ENCODE assay signal across 9 cellular contexts in the genomic region with DNA sequence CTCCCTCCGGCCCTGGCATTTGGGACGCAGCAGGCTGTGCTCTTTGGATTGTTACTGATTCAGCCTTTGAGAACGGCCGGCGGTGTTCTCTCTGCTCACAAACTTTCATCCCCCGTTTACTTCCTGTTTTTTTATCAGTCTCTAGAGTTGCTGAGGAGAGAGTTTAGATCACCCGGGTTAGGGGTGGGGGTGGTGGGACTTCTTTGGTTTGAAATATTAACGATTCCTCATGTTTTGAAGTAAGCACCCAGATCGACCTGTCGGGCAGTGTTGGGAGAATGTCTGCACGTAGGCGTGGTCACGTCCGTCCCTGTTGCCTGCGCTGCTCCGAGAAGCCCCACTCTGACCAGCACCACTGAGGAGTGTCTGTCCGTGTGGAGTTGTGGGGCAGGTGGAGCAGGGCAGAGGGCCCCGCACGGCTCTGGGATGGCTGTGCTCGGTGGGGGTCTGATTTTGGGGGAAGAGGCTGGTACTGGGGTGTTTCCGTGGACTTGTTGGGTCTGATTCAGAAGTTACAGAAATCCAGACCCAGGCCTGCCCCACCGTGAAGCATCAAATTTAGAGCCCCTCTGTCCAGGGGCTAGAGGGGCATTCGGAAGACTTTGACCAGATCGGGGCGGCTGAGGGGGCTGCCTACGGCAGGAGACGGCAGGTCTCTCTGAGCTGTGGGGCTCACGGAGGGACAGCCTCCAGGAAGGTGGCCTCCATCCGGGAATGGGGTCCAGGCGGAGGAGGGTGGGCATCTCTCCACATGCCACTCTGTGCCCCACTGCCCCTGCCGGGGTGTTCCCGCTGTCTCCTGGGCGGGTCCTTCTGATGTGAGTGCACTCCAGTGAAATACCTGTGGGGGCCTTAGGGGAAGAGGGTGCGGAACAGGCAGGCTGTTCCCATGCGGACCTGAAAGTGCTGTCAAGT. TPM values are rescaled to one million over a fixed set of nuclear protein-coding genes. Genes with fewer than 3 reads are reported as not detected.
A peak's percentile ranks its signal among the peaks of the same experiment; 100 is the strongest.
DNase-seq lines count a peak whose midpoint lies in the region; ATAC-seq, FAIRE-seq and TF ChIP-seq lines count a peak whose summit lies in the region.
"Had no signal": no experiment of that assay in that cellular context is flagged by ENCODE, and none has a peak within 500 bp of the region (broad histone marks: within the 10 kb centered on the region; RNA-seq: fewer than 3 reads in every experiment).

No MANE protein-coding gene starts in this region.

- H3K27ac ChIP-seq in Peyer's patch (peak overlapping the region in 1 of 4 donors; percentile 55), SJCRH30 (no peak overlapping the region)

- peak overlapping the region in 3 of 4 donors; percentile 11 to 34 (median 20) for H3K4me3 ChIP-seq in Peyer's patch
- peak overlapping the region; percentile 40 for H3K4me3 ChIP-seq in epithelial cell of proximal tubule (ENCODE audit: low read depth, low read length)
- no peak overlapping the region for H3K4me3 ChIP-seq in SJCRH30

- ATAC-seq in sciatic nerve, result no peak
- ATAC-seq in HG03196 (IDR thresholded peaks at IDR 0.05; ENCODE audit: unreplicated experiment), result no peak
- ATAC-seq in HG03095 (IDR thresholded peaks at IDR 0.05; ENCODE audit: unreplicated experiment), result no peak
- ATAC-seq: left lobe of liver had no signal

- TF ChIP-seq CTCF in Peyer's patch (IDR thresholded peaks at IDR 0.05), result no peak
- no peak for TF ChIP-seq CTCF in epithelial cell of proximal tubule (conservative IDR thresholded peaks at IDR 0.05; ENCODE audit: low read depth, low read length)

- no peaks in the 10 kb centered on the region for H3K9me3 ChIP-seq in Peyer's patch
- H3K9me3 ChIP-seq in SJCRH30 (replicated peaks), result no peaks in the 10 kb centered on the region

- intact Hi-C loops in sciatic nerve (cut with DNase I), result no loop called here

- peak; percentile 73 for FAIRE-seq in GM19239 (lab: Jason Lieb, UNC)

- DNase-seq in GM19239 (ENCODE audit: insufficient read length, low spot score) (no peak), Peyer's patch (peak; percentile 46 to 64 (median 52)), epithelial cell of proximal tubule (ENCODE audit: low read depth) (no peak), sciatic nerve (ENCODE audit: low spot score) (peak; percentile 55), SJCRH30 (no peak), SW480 (ENCODE audit: low spot score) (no peak)

- TF ChIP-seq POLR2A in Peyer's patch (IDR thresholded peaks at IDR 0.05), result no peak

- no peaks in the 10 kb centered on the region for H3K27me3 ChIP-seq in Peyer's patch
- no peaks in the 10 kb centered on the region for H3K27me3 ChIP-seq in SJCRH30

- H3K4me1 ChIP-seq in Peyer's patch (peaks cover 4 to 66% (median 32%) of the 10 kb centered on the region in 4 donors), SJCRH30 (no peaks in the 10 kb centered on the region)

- H3K36me3 ChIP-seq in Peyer's patch, result no peaks in the 10 kb centered on the region
- no peaks in the 10 kb centered on the region for H3K36me3 ChIP-seq in SJCRH30

RNA-seq across cellular contexts. Expression of a gene that starts 7.4 kb away (rescaled TPM):
- total RNA-seq in Peyer's patch, result 10 to 100 TPM; 33.8 to 76.4 (median 38.1) TPM
- 30.4 and 40.8 TPM in 2 replicates for total RNA-seq in epithelial cell of proximal tubule
- 54.3 TPM for total RNA-seq in sciatic nerve
- total RNA-seq in SJCRH30 (2014; rRNA removed; shearing (Covaris generic)), result 18.9 and 22.4 TPM in 2 replicates

Comparison
In these comparisons a context has a peak if more than half of its experiments do, and no peak if none do; other contexts are left out.
1. DNase-seq: peak in Peyer's patch (3 of 3) and sciatic nerve (single experiment); none in GM19239 (single experiment), epithelial cell of proximal tubule (single experiment), SJCRH30 (0 of 2) and SW480 (single experiment).